1 cellular context compared by ENCODE assay signal in genomic region chr5:38846379-38846967, GRCh38.
TF ChIP-seq lines count a peak whose summit lies in the region.

No MANE protein-coding gene starts in this region.

TF ChIP-seq in WTC11, 78 proteins besides CTCF, POLR2A, EP300 and RAD21 (continued from another document):
- no peak for TF ChIP-seq FOXK1 (CRISPR knock-in tag; IDR thresholded peaks at IDR 0.05)
- no peak for TF ChIP-seq JAZF1 (CRISPR knock-in tag; IDR thresholded peaks at IDR 0.05)
- TF ChIP-seq ESRRA (CRISPR knock-in tag; IDR thresholded peaks at IDR 0.05; ENCODE audit: borderline replicate concordance) = no peak
- no peak for TF ChIP-seq GRHL2 (CRISPR knock-in tag; IDR thresholded peaks at IDR 0.05; ENCODE audit: insufficient replicate concordance, severe bottlenecking)
- no peak for TF ChIP-seq CREM (CRISPR knock-in tag; IDR thresholded peaks at IDR 0.05)
- TF ChIP-seq, protein P1, sequence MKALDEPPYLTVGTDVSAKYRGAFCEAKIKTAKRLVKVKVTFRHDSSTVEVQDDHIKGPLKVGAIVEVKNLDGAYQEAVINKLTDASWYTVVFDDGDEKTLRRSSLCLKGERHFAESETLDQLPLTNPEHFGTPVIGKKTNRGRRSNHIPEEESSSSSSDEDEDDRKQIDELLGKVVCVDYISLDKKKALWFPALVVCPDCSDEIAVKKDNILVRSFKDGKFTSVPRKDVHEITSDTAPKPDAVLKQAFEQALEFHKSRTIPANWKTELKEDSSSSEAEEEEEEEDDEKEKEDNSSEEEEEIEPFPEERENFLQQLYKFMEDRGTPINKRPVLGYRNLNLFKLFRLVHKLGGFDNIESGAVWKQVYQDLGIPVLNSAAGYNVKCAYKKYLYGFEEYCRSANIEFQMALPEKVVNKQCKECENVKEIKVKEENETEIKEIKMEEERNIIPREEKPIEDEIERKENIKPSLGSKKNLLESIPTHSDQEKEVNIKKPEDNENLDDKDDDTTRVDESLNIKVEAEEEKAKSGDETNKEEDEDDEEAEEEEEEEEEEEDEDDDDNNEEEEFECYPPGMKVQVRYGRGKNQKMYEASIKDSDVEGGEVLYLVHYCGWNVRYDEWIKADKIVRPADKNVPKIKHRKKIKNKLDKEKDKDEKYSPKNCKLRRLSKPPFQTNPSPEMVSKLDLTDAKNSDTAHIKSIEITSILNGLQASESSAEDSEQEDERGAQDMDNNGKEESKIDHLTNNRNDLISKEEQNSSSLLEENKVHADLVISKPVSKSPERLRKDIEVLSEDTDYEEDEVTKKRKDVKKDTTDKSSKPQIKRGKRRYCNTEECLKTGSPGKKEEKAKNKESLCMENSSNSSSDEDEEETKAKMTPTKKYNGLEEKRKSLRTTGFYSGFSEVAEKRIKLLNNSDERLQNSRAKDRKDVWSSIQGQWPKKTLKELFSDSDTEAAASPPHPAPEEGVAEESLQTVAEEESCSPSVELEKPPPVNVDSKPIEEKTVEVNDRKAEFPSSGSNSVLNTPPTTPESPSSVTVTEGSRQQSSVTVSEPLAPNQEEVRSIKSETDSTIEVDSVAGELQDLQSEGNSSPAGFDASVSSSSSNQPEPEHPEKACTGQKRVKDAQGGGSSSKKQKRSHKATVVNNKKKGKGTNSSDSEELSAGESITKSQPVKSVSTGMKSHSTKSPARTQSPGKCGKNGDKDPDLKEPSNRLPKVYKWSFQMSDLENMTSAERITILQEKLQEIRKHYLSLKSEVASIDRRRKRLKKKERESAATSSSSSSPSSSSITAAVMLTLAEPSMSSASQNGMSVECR (CRISPR knock-in tag; IDR thresholded peaks at IDR 0.05; ENCODE audit: borderline replicate concordance) = no peak
- TF ChIP-seq ELF4 (CRISPR knock-in tag; IDR thresholded peaks at IDR 0.05; ENCODE audit: low read depth) = no peak
- TF ChIP-seq, protein P2, sequence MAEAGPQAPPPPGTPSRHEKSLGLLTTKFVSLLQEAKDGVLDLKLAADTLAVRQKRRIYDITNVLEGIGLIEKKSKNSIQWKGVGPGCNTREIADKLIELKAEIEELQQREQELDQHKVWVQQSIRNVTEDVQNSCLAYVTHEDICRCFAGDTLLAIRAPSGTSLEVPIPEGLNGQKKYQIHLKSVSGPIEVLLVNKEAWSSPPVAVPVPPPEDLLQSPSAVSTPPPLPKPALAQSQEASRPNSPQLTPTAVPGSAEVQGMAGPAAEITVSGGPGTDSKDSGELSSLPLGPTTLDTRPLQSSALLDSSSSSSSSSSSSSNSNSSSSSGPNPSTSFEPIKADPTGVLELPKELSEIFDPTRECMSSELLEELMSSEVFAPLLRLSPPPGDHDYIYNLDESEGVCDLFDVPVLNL (CRISPR knock-in tag; IDR thresholded peaks at IDR 0.05; ENCODE audit: borderline replicate concordance, low read depth) = no peak
- TF ChIP-seq ATF2 (CRISPR knock-in tag; IDR thresholded peaks at IDR 0.05; ENCODE audit: borderline replicate concordance, low read depth) = no peak
TF ChIP-seq in WTC11: peak in this region for 0.
